ENCODE assay signal across 20 cellular contexts in genomic region chr22:38068641-38069371, GRCh38. TPM values are rescaled to one million over a fixed set of nuclear protein-coding genes. Genes with fewer than 3 reads are reported as not detected.
DNase-seq lines count a peak whose midpoint lies in the region; ATAC-seq and TF ChIP-seq lines count a peak whose summit lies in the region.
"Had no signal": no experiment of that assay in that cellular context is flagged by ENCODE, and none has a peak within 500 bp of the region (broad histone marks: within the 10 kb centered on the region; RNA-seq: fewer than 3 reads in every experiment).

No MANE protein-coding gene starts in this region.

- H4K20me1 ChIP-seq in BLaER1, result no peaks in the 10 kb centered on the region

- no peaks in the 10 kb centered on the region for H3K9me3 ChIP-seq in BLaER1
- H3K9me3 ChIP-seq in right cardiac atrium (ENCODE audit: control insufficient read depth, low read length), result no peaks in the 10 kb centered on the region
- no peaks in the 10 kb centered on the region for H3K9me3 ChIP-seq in gastrocnemius medialis
- H3K9me3 ChIP-seq: mucosa of descending colon had no signal

- intact Hi-C loops in right cardiac atrium (cut with DNase I) (loop anchor here in 2 of 4 donors (5.0 kb wide), 2 partner anchors 283 to 503 kb away; partner anchors contain the start of gene DMC1 (in 1 of the 2)), gastrocnemius medialis (cut with DNase I; ENCODE audit: low total_unique reads) (loop anchor here (1.0 to 10.0 kb wide), 5 partner anchors 35 to 636 kb away; partner anchors contain the start of genes GTPBP1 and JOSD1)

- peak overlapping the region in 4 of 5 experiments; percentile 91 to 100 (median 96) for H3K27ac Mint-ChIP-seq in brain
- H3K27ac Mint-ChIP-seq: GM23338, type B pancreatic cell had no signal

- H3K9ac ChIP-seq in BLaER1, result peak overlapping the region; percentile 93

- in situ Hi-C loops in gastrocnemius medialis (cut with MboI; ENCODE audit: low sequenced_read_pairs in 4 of 4), result loop anchor here in 1 of 4 donors (25.0 kb wide), 1 partner anchor 493 kb away; the partner anchor contains the start of gene DMC1

- H3K27me3 ChIP-seq in BLaER1, result no peaks in the 10 kb centered on the region
- H3K27me3 ChIP-seq in right cardiac atrium (ENCODE audit: control insufficient read depth, insufficient read depth), result no peaks in the 10 kb centered on the region
- H3K27me3 ChIP-seq in gastrocnemius medialis, result no peaks in the 10 kb centered on the region

- no peaks in the 10 kb centered on the region for H3K9me3 Mint-ChIP-seq in brain
- H3K9me3 Mint-ChIP-seq: GM23338, type B pancreatic cell had no signal

- 77% methylated on average over 13 of the region's 13 CpGs for WGBS in right cardiac atrium

- TF ChIP-seq POLR2A in gastrocnemius medialis (IDR thresholded peaks at IDR 0.05), result no peak

- peaks cover 15% of the 10 kb centered on the region for H3K36me3 Mint-ChIP-seq in brain
- H3K36me3 Mint-ChIP-seq: type B pancreatic cell had no signal

- H3K27ac ChIP-seq in BLaER1 (peak overlapping the region; percentile 98), right cardiac atrium (ENCODE audit: low read length) (peak overlapping the region; percentile 63), gastrocnemius medialis (peak overlapping the region; percentile 97 to 100 (median 98))

- H3K4me2 ChIP-seq in BLaER1, result peak overlapping the region; percentile 98
- H3K4me2 ChIP-seq: GM23338 had no signal

- H3K4me3 ChIP-seq in BLaER1 (peak overlapping the region; percentile 70), right cardiac atrium (ENCODE audit: low read length) (no peak overlapping the region), gastrocnemius medialis (peak overlapping the region; percentile 42 to 57 (median 48))
- H3K4me3 ChIP-seq: GM12878, GM23338, mucosa of descending colon had no signal

- peaks cover 38% of the 10 kb centered on the region for H3K4me1 Mint-ChIP-seq in brain
- H3K4me1 Mint-ChIP-seq: GM23338 had no signal

- H3K4me1 ChIP-seq in BLaER1 (peaks cover 89% of the 10 kb centered on the region), right cardiac atrium (ENCODE audit: control insufficient read depth, insufficient read depth, low read length) (peaks cover 10% of the 10 kb centered on the region), gastrocnemius medialis (peaks cover 51 to 75% of the 10 kb centered on the region in 2 donors)

- peaks cover 23% of the 10 kb centered on the region for H3K36me3 ChIP-seq in BLaER1
- H3K36me3 ChIP-seq in gastrocnemius medialis, result peaks cover 0 to 32% of the 10 kb centered on the region in 2 donors

- no peak overlapping the region for H3K4me3 Mint-ChIP-seq in brain
- H3K4me3 Mint-ChIP-seq: GM23338, type B pancreatic cell had no signal

- DNase-seq in right cardiac atrium (peak in 2 of 3 donors; percentile 48 to 55), gastrocnemius medialis (peak in 1 of 2 donors; percentile 67), activated gamma-delta T cell treated with Interleukin-2 at 50 U/mL for 16 hours (no peak)
- DNase-seq: activated CD4-positive, alpha-beta T cell treated with anti-CD3 and anti-CD28 coated beads for 48 hours; activated naive CD4-positive, alpha-beta T cell treated with Interleukin-2 at 50 U/mL for 16 hours; NCI-H1048; T-helper 9 cell had no signal

- ATAC-seq in right cardiac atrium (peak in 1 of 2 donors; percentile 1), gastrocnemius medialis (peak; percentile 7 to 16), GM18520 (IDR thresholded peaks at IDR 0.05; ENCODE audit: unreplicated experiment) (no peak), GM21786 (IDR thresholded peaks at IDR 0.05; ENCODE audit: unreplicated experiment) (no peak), HG03439 (IDR thresholded peaks at IDR 0.05; ENCODE audit: unreplicated experiment) (no peak)
- ATAC-seq: esophagus mucosa, GM12878 had no signal

- H3K27me3 Mint-ChIP-seq in brain, result peaks cover 4% of the 10 kb centered on the region
- H3K27me3 Mint-ChIP-seq: type B pancreatic cell had no signal

- TF ChIP-seq CTCF in brain (conservative IDR thresholded peaks at IDR 0.05) (no peak), gastrocnemius medialis (IDR thresholded peaks at IDR 0.05 in 4 of 5, conservative IDR thresholded peaks at IDR 0.05 in 1 of 5) (no peak)

RNA-seq across cellular contexts. Expression of gene PICK1, which starts 11.6 kb away (rescaled TPM):
- 36.2 TPM for polyA plus RNA-seq in brain (ENCODE audit: insufficient read depth, low read depth, low replicate concordance)
- total RNA-seq in right cardiac atrium, result 10 to 100 TPM; 23.8 to 26.5 (median 25.0) TPM
- polyA plus RNA-seq in right cardiac atrium, result 31.3 TPM
- total RNA-seq in gastrocnemius medialis, result 10 to 100 TPM; 36.4 to 63.8 (median 50.1) TPM

RNA-seq across cellular contexts. Expression of gene SLC16A8, which starts 15.2 kb away (rescaled TPM):
- polyA plus RNA-seq in brain (ENCODE audit: insufficient read depth, low read depth, low replicate concordance) (1.2 TPM), right cardiac atrium (0.63 TPM)
- total RNA-seq in right cardiac atrium (under 1 TPM in 3 of 4 donors, not detected in 1; 0.41 to 0.68 (median 0.57) TPM), gastrocnemius medialis (under 1 TPM in 1 of 4 donors, not detected in 3; 0.42 TPM)
- total RNA-seq: A172, GM12878, mucosa of descending colon had no signal
- polyA plus RNA-seq: GM12878, keratinocyte had no signal

RNA-seq across cellular contexts. Expression of gene BAIAP2L2, which starts 41.7 kb away (rescaled TPM):
- polyA plus RNA-seq in brain (ENCODE audit: insufficient read depth, low read depth, low replicate concordance), result 2.6 TPM
- total RNA-seq in right cardiac atrium, result under 1 TPM in 2 of 4 donors, not detected in 2; 0.17 to 0.53 TPM
- 0.20 TPM for polyA plus RNA-seq in right cardiac atrium
- 1 to 10 TPM in 1 of 4 donors, under 1 TPM in 2, not detected in 1; 0.16 to 1.7 (median 0.72) TPM for total RNA-seq in gastrocnemius medialis
- total RNA-seq: A172, dermis microvascular lymphatic vessel endothelial cell had no signal

Comparison
In these comparisons a context has a peak if more than half of its experiments do, and no peak if none do; other contexts are left out.
1. ATAC-seq: peak in gastrocnemius medialis (2 of 2); none in GM18520 (single experiment), GM21786 (single experiment) and HG03439 (single experiment).
2. Peak in every context shown above with its lines, with median percentiles within 50 percentile points of each other: H3K27ac ChIP-seq.